Comparison of ENCODE assay signal across 1 cellular context in the genomic region with DNA sequence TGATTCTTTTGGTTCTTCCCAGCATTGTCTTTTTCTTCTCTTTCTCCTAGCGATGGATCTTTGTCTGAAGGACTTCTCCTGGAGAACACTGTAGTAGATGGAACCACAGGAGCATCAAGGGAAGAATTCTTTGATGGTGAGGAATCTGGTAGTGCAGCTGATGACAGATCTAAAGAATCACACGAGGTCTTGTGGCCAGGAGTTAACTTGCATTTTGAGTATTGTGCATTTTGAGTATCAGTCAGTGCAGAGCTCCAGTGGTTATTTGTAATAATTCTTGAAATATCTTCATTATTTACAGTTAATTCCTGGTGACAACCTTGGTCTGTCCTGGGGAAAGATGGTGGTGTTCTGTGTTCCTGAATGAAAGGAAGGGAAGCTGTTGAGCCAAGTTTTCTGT.
TF ChIP-seq lines count a peak whose summit lies in the region.

No MANE protein-coding gene starts in this region.

TF ChIP-seq in K562, 482 proteins besides CTCF, POLR2A, EP300 and RAD21:
- TF ChIP-seq, protein P1, sequence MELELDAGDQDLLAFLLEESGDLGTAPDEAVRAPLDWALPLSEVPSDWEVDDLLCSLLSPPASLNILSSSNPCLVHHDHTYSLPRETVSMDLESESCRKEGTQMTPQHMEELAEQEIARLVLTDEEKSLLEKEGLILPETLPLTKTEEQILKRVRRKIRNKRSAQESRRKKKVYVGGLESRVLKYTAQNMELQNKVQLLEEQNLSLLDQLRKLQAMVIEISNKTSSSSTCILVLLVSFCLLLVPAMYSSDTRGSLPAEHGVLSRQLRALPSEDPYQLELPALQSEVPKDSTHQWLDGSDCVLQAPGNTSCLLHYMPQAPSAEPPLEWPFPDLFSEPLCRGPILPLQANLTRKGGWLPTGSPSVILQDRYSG (tag; conservative IDR thresholded peaks at IDR 0.05; ENCODE audit: low read depth) = no peak
- TF ChIP-seq FOXM1 (IDR thresholded peaks at IDR 0.05; ENCODE audit: low read depth) (no peak), FOXM1 (CRISPR knock-in tag; IDR thresholded peaks at IDR 0.05; ENCODE audit: low read depth) (no peak), RFX1 (IDR thresholded peaks at IDR 0.05) (no peak), NONO (IDR thresholded peaks at IDR 0.05; ENCODE audit: low read depth in 2 of 2, low read length in 1 of 2) (no peak), ZNF253 (CRISPR knock-in tag; conservative IDR thresholded peaks at IDR 0.05) (no peak), GABPB1 (CRISPR knock-in tag; IDR thresholded peaks at IDR 0.05) (no peak), COPS2 (conservative IDR thresholded peaks at IDR 0.05) (no peak), GABPB2 (CRISPR knock-in tag; conservative IDR thresholded peaks at IDR 0.05) (no peak), TCFL5 (CRISPR knock-in tag; conservative IDR thresholded peaks at IDR 0.05) (no peak), SIN3B (IDR thresholded peaks at IDR 0.05; ENCODE audit: low read depth) (no peak), SMARCA4 (IDR thresholded peaks at IDR 0.05) (no peak), ILK (tag; IDR thresholded peaks at IDR 0.05; ENCODE audit: borderline replicate concordance, low read depth) (no peak), C11orf30 (IDR thresholded peaks at IDR 0.05; ENCODE audit: low read depth) (no peak), CBFA2T3 (IDR thresholded peaks at IDR 0.05) (no peak), CAMTA2 (CRISPR knock-in tag; conservative IDR thresholded peaks at IDR 0.05) (no peak)
- TF ChIP-seq, protein P2, sequence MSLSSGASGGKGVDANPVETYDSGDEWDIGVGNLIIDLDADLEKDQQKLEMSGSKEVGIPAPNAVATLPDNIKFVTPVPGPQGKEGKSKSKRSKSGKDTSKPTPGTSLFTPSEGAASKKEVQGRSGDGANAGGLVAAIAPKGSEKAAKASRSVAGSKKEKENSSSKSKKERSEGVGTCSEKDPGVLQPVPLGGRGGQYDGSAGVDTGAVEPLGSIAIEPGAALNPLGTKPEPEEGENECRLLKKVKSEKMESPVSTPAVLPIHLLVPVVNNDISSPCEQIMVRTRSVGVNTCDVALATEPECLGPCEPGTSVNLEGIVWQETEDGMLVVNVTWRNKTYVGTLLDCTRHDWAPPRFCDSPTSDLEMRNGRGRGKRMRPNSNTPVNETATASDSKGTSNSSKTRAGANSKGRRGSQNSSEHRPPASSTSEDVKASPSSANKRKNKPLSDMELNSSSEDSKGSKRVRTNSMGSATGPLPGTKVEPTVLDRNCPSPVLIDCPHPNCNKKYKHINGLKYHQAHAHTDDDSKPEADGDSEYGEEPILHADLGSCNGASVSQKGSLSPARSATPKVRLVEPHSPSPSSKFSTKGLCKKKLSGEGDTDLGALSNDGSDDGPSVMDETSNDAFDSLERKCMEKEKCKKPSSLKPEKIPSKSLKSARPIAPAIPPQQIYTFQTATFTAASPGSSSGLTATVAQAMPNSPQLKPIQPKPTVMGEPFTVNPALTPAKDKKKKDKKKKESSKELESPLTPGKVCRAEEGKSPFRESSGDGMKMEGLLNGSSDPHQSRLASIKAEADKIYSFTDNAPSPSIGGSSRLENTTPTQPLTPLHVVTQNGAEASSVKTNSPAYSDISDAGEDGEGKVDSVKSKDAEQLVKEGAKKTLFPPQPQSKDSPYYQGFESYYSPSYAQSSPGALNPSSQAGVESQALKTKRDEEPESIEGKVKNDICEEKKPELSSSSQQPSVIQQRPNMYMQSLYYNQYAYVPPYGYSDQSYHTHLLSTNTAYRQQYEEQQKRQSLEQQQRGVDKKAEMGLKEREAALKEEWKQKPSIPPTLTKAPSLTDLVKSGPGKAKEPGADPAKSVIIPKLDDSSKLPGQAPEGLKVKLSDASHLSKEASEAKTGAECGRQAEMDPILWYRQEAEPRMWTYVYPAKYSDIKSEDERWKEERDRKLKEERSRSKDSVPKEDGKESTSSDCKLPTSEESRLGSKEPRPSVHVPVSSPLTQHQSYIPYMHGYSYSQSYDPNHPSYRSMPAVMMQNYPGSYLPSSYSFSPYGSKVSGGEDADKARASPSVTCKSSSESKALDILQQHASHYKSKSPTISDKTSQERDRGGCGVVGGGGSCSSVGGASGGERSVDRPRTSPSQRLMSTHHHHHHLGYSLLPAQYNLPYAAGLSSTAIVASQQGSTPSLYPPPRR (CRISPR knock-in tag; IDR thresholded peaks at IDR 0.05; ENCODE audit: borderline replicate concordance) = no peak
- TF ChIP-seq, protein P3, sequence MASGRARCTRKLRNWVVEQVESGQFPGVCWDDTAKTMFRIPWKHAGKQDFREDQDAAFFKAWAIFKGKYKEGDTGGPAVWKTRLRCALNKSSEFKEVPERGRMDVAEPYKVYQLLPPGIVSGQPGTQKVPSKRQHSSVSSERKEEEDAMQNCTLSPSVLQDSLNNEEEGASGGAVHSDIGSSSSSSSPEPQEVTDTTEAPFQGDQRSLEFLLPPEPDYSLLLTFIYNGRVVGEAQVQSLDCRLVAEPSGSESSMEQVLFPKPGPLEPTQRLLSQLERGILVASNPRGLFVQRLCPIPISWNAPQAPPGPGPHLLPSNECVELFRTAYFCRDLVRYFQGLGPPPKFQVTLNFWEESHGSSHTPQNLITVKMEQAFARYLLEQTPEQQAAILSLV (tag; IDR thresholded peaks at IDR 0.05) = no peak
